9 cellular contexts compared by ENCODE assay signal in the genomic region with DNA sequence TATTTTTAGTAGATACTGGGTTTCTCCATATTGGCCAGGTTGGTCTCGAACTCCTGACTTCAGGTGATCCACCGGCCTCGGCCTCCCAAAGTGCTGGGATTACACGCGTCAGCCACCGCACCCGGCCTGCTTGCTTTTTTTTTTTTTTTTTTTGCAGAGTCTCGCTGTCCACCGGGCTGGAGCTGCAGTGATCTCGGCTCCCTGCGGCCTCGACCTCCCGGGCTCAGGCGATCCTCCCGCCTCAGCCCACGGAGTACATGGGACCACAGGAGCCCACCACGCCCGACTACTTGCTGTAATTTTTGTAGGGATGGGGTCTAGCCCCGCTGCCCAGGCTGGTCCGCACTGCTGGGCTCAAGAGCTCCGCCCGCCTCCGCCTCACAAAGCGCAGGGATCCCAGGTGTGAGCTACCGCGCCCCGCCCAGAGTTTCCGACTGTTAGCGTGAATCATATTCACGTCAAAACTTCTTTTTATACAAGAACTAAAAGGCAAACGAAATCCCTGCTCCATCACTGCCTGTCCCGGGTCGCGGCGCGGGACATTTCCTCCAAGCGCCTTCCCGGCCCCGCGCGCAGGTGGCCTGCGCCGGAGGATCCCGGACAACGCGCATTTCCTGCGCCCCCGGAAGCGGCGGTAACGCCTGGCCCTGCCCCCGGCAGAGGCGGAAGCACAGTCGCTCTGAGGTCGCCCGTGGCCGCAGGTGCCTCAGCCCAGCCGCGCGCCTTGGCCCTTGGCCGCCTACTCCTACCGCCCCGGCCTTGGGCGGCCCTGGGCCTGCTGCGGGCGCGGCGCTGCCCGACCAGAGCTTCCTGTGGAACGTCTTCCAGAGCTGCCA. TPM values are rescaled to one million over a fixed set of nuclear protein-coding genes. Genes with fewer than 3 reads are reported as not detected.
A peak's percentile ranks its signal among the peaks of the same experiment; 100 is the strongest.
DNase-seq lines count a peak whose midpoint lies in the region; ATAC-seq and TF ChIP-seq lines count a peak whose summit lies in the region.
"Not testable (repeated sequence)": the region's sequence is repeated elsewhere in the genome, so short reads cannot be mapped to it uniquely, and the experiment has no call there.
"Had no signal": no experiment of that assay in that cellular context is flagged by ENCODE, and none has a peak within 500 bp of the region (broad histone marks: within the 10 kb centered on the region; RNA-seq: fewer than 3 reads in every experiment).

No MANE protein-coding gene starts in this region.

- not testable (repeated sequence) for H3K27ac Mint-ChIP-seq in CD8-positive, alpha-beta memory T cell

- CTCF ChIA-PET in CD8-positive, alpha-beta memory T cell (lab: Charles Lee), result not testable (repeated sequence)

- H4K20me1 ChIP-seq in OCI-LY1 (ENCODE audit: insufficient read depth, low read length), result not testable (repeated sequence)

- DNase-seq in CD8-positive, alpha-beta memory T cell, result peak; percentile 31 to 66 (median 58)
- peak; percentile 56 to 64 for DNase-seq in activated T-cell treated with anti-CD3 and anti-CD28 coated beads, Interleukin-2, amount 50 U/mL, for 48 hours
- not testable (repeated sequence) for DNase-seq in esophagus squamous epithelium (lab: John Stamatoyannopoulos, UW)
- peak in 2 of 3 donors; percentile 64 to 68 for DNase-seq in mucosa of descending colon
- DNase-seq in stimulated activated CD4-positive, alpha-beta T cell treated with anti-CD3 and anti-CD28 coated beads, TNF-alpha, amount 100 ng/mL, for 24 hours (ENCODE audit: low read depth in 3 of 3), result peak; percentile 27 to 65 (median 31)

- H3K9me3 ChIP-seq in CD8-positive, alpha-beta memory T cell (ENCODE audit: low read length); OCI-LY1 (ENCODE audit: low read length); esophagus squamous epithelium; mucosa of descending colon: not testable (repeated sequence)

- not testable (repeated sequence) for H3K79me2 ChIP-seq in OCI-LY1 (ENCODE audit: insufficient read depth, low read length)

- WGBS in esophagus squamous epithelium, 2 donors, result no CpG with 5 or more reads among the region's 70 CpGs

- not testable (repeated sequence) for H3K9me2 ChIP-seq in OCI-LY1 (ENCODE audit: low read depth, low read length)

- ATAC-seq in GM21360 (IDR thresholded peaks at IDR 0.05; ENCODE audit: unreplicated experiment), result peak; percentile 91
- ATAC-seq in HG03039 (IDR thresholded peaks at IDR 0.05; ENCODE audit: unreplicated experiment), result peak; percentile 87
- peak; percentile 98 for ATAC-seq in mucosa of descending colon

- H3K4me1 Mint-ChIP-seq in CD8-positive, alpha-beta memory T cell, result peaks cover 7 to 12% (median 9%) of the 10 kb centered on the region in 3 donors

- H3F3A ChIP-seq in OCI-LY1 (ENCODE audit: insufficient read depth, low read length), result not testable (repeated sequence)

- not testable (repeated sequence) for H3K27me3 ChIP-seq in CD8-positive, alpha-beta memory T cell (ENCODE audit: insufficient read depth, low read length, poor library complexity, severe bottlenecking); OCI-LY1 (ENCODE audit: insufficient read depth, low read length); esophagus squamous epithelium

- not testable (repeated sequence) for H3K36me3 Mint-ChIP-seq in CD8-positive, alpha-beta memory T cell

- H3K9ac ChIP-seq in OCI-LY1 (ENCODE audit: low read length), result peak overlapping the region; percentile 60; the same call in 1 of the 2 replicates

- not testable (repeated sequence) for H3K27ac ChIP-seq in CD8-positive, alpha-beta memory T cell (ENCODE audit: low read depth, low read length); OCI-LY1 (ENCODE audit: low read depth, low read length, poor library complexity, severe bottlenecking)
- peak overlapping the region in 3 of 4 donors; percentile 69 to 86 (median 85) for H3K27ac ChIP-seq in esophagus squamous epithelium

- not testable (repeated sequence) for H3K4me1 ChIP-seq in CD8-positive, alpha-beta memory T cell (ENCODE audit: insufficient read depth, low read length); mucosa of descending colon (ENCODE audit: low read depth)
- peaks cover 17% of the 10 kb centered on the region for H3K4me1 ChIP-seq in OCI-LY1 (ENCODE audit: insufficient read depth, low read length, severe bottlenecking)
- H3K4me1 ChIP-seq in esophagus squamous epithelium, result peaks cover 0 to 12% (median 0%) of the 10 kb centered on the region in 3 donors

- POLR2A ChIA-PET in CD8-positive, alpha-beta memory T cell (lab: Charles Lee), result not testable (repeated sequence)

- not testable (repeated sequence) for H2AFZ ChIP-seq in OCI-LY1 (ENCODE audit: low read length)

- TF ChIP-seq POLR2A in esophagus squamous epithelium (IDR thresholded peaks at IDR 0.05), result not testable (repeated sequence)

- H3K27me3 Mint-ChIP-seq in CD8-positive, alpha-beta memory T cell, result not testable (repeated sequence)

- not testable (repeated sequence) for H3K4me3 ChIP-seq in CD8-positive, alpha-beta memory T cell (ENCODE audit: low read length)
- peak overlapping the region; percentile 63 for H3K4me3 ChIP-seq in OCI-LY1 (ENCODE audit: low read depth, low read length, poor library complexity, severe bottlenecking)
- H3K4me3 ChIP-seq in esophagus squamous epithelium, result peak overlapping the region; percentile 21 to 67 (median 50)
- peak overlapping the region; percentile 21 for H3K4me3 ChIP-seq in mucosa of descending colon

- H3K4me3 Mint-ChIP-seq in CD8-positive, alpha-beta memory T cell, result peak overlapping the region in 3 of 7 donors; percentile 37 to 60 (median 55)

- TF ChIP-seq CTCF in OCI-LY1 (IDR thresholded peaks at IDR 0.05; ENCODE audit: low read length); esophagus squamous epithelium (IDR thresholded peaks at IDR 0.05); mucosa of descending colon (IDR thresholded peaks at IDR 0.05): not testable (repeated sequence)

- not testable (repeated sequence) for H3K9me3 Mint-ChIP-seq in CD8-positive, alpha-beta memory T cell

- H3K4me2 ChIP-seq in OCI-LY1 (ENCODE audit: low read length), result peak overlapping the region; percentile 54; the same call in 1 of the 2 replicates

- H3K36me3 ChIP-seq in CD8-positive, alpha-beta memory T cell (ENCODE audit: insufficient read depth, low read length); OCI-LY1 (ENCODE audit: insufficient read depth, low read length); esophagus squamous epithelium; mucosa of descending colon (ENCODE audit: low read depth): not testable (repeated sequence)

- intact Hi-C loops in esophagus squamous epithelium (cut with DNase I); mucosa of descending colon (cut with DNase I, micrococcal nuclease): not testable (repeated sequence)

RNA-seq across cellular contexts. Expression of a gene that starts 50.9 kb away (rescaled TPM):
- under 1 TPM in 1 of 2 experiments, not detected in 1; 0.20 TPM for total RNA-seq in CD8-positive, alpha-beta memory T cell
- polyA plus RNA-seq in CD8-positive, alpha-beta memory T cell, result not detected
- total RNA-seq in esophagus squamous epithelium (100 to 1,000 TPM in 1 of 4 donors, 10 to 100 TPM in 3; 13.6 to 319 (median 55.9) TPM), mucosa of descending colon (10 to 100 TPM in 2 of 3 donors, 1 to 10 TPM in 1; 8.7 to 73.6 (median 10.7) TPM)
- total RNA-seq: activated CD4-positive, alpha-beta T cell treated with anti-CD3 and anti-CD28 coated beads, Interleukin-2, amount 10 ng/mL, durations not matched to agents 7 days and 5 days had no signal

Comparison
In these comparisons a context has a peak if more than half of its experiments do, and no peak if none do; other contexts are left out.
1. RNA of a gene that starts 50.9 kb away (total RNA-seq): 13.6 to 319 TPM in esophagus squamous epithelium and 8.7 to 73.6 TPM in mucosa of descending colon; 0.20 TPM in CD8-positive, alpha-beta memory T cell; every median in the first group is over 4 times any median in the second.
2. Peak in every context shown above with its lines, with median percentiles within 50 percentile points of each other: ATAC-seq.